In the genomic region with DNA sequence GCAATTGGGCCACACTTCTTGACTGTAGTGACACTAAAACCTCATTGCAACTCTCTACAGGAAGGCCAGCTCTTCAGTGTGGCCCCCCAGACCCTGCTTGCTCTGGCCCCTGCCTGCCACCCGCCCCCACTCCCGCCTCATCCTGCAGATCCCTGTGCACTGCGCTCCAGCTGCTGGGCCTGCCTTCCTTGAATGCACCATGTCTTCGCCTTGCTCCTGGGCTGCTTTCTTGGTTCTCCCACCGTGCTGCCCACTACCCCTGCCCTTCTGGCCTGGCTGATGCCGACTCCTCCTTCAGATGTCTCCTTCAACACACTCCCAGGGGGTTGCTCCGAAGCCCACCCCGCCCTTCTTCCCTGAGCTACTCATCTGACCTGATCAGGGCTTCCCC, we compare ENCODE assay signal across 12 cellular contexts.
A peak's percentile ranks its signal among the peaks of the same experiment; 100 is the strongest.
DNase-seq lines count a peak whose midpoint lies in the region; FAIRE-seq and TF ChIP-seq lines count a peak whose summit lies in the region.
"Had no signal": no experiment of that assay in that cellular context is flagged by ENCODE, and none has a peak within 500 bp of the region (broad histone marks: within the 10 kb centered on the region; RNA-seq: fewer than 3 reads in every experiment).

No MANE protein-coding gene starts in this region.

- no peaks in the 10 kb centered on the region for H3K27me3 Mint-ChIP-seq in Caco-2 (ENCODE audit: insufficient read depth, unreplicated experiment)

- peak overlapping the region; percentile 60; the same call in 1 of the 2 replicates for H3K27ac ChIP-seq in SU-DHL-6 (ENCODE audit: low read depth, low read length)
- H3K27ac ChIP-seq in hepatocyte = peak overlapping the region; percentile 93
- peak overlapping the region; percentile 9 to 91 (median 85) for H3K27ac ChIP-seq in skin epidermis

- 79% methylated on average over 8 of the region's 8 CpGs for WGBS in hepatocyte (ENCODE audit: low lambda C conversion rate, missing lambda C conversion rate)

- no TSS peak for BruUV-seq in Caco-2 (replicated peaks; lab: Mats Ljungman, UMichigan)

- H3K79me2 ChIP-seq in SU-DHL-6 (ENCODE audit: insufficient read depth, low read length) (peaks cover 91% of the 10 kb centered on the region), hepatocyte (peaks cover 42% of the 10 kb centered on the region)

- peak overlapping the region; percentile 6 for H3K4me2 ChIP-seq in SU-DHL-6 (ENCODE audit: low read depth, low read length, poor library complexity, severe bottlenecking)
- peak overlapping the region; percentile 41 for H3K4me2 ChIP-seq in hepatocyte

- H3K36me3 Mint-ChIP-seq in Caco-2 (ENCODE audit: insufficient read depth, unreplicated experiment) = peaks cover 54% of the 10 kb centered on the region

- H4K20me1 ChIP-seq in SU-DHL-6 (ENCODE audit: low read depth, low read length) = no peaks in the 10 kb centered on the region
- H4K20me1 ChIP-seq in hepatocyte (ENCODE audit: insufficient read depth, poor library complexity, severe bottlenecking) = no peaks in the 10 kb centered on the region

- POLR2A ChIA-PET in Caco-2 (lab: Charles Lee) = interaction anchor here (1.5 kb wide), 1 partner anchor 13 kb away, joined by 5 read pairs; no protein-coding TSS in a partner anchor

- H3K9me3 ChIP-seq in Caco-2 = no peaks in the 10 kb centered on the region
- no peaks in the 10 kb centered on the region for H3K9me3 ChIP-seq in SU-DHL-6 (ENCODE audit: insufficient read depth, low read length)
- no peaks in the 10 kb centered on the region for H3K9me3 ChIP-seq in hepatocyte (ENCODE audit: low read depth)

- H3K36me3 ChIP-seq in Caco-2 (ENCODE audit: control insufficient read depth, insufficient read depth, low read length) (peaks cover 2% of the 10 kb centered on the region; the same call in 1 of the 2 replicates), SU-DHL-6 (ENCODE audit: low read length) (no peaks in the 10 kb centered on the region), hepatocyte (replicated peaks; ENCODE audit: insufficient read depth, low read depth) (no peaks in the 10 kb centered on the region)

- DNase-seq in Caco-2 (no peak), hepatocyte (ENCODE audit: low spot score) (no peak), GM12891 (ENCODE audit: insufficient read length, low spot score) (no peak), HPDE6-E6E7 (ENCODE audit: extremely low spot score) (no peak), DMS79 (lab: John Stamatoyannopoulos, UW) (no peak)
- no peak for DNase-seq in stimulated activated CD4-positive, alpha-beta T cell treated with anti-CD3 and anti-CD28 coated beads, Interleukin-1b, Interleukin-23, amount 100 ng/mL, for 48 hours
- DNase-seq: activated CD4-positive, alpha-beta T cell treated with anti-CD3 and anti-CD28 coated beads for 1 hour; activated naive CD4-positive, alpha-beta T cell treated with anti-CD3 and anti-CD28 coated beads, Interleukin-2, amount 50 U/mL, for 16 hours; stimulated activated CD4-positive, alpha-beta T cell treated with anti-CD3 and anti-CD28 coated beads, Interleukin-12 subunit alpha, Interleukin-12 subunit beta, amount 100 ng/mL, for 4 hours; stimulated activated naive CD8-positive, alpha-beta T cell treated with anti-CD3 and anti-CD28 coated beads, Interleukin-15, Interleukin-2, amounts not matched to agents 100 U/mL and 50 U/mL, for 24 hours had no signal

- H3K9me2 ChIP-seq in SU-DHL-6 (replicated peaks; ENCODE audit: insufficient read depth, low read length) (no peaks in the 10 kb centered on the region), hepatocyte (replicated peaks; ENCODE audit: insufficient read depth) (no peaks in the 10 kb centered on the region)

- intact Hi-C loops in Caco-2 (cut with micrococcal nuclease; ENCODE audit: unreplicated experiment) = no loop called here

- no peak for TF ChIP-seq CTCF in Caco-2 (IDR thresholded peaks at IDR 0.05; ENCODE audit: insufficient read depth in 1 of 2, low read depth in 1 of 2, low read length in 1 of 2, severe bottlenecking in 1 of 2, unreplicated experiment in 1 of 2)
- TF ChIP-seq CTCF in SU-DHL-6 (IDR thresholded peaks at IDR 0.05; ENCODE audit: insufficient read depth, low read length, poor library complexity, severe bottlenecking) = no peak
- no peak for TF ChIP-seq CTCF in hepatocyte (IDR thresholded peaks at IDR 0.05; ENCODE audit: poor library complexity)

- FAIRE-seq in GM12891 (lab: Jason Lieb, UNC) = no peak

- peak overlapping the region; percentile 12 for H3K27ac Mint-ChIP-seq in Caco-2 (ENCODE audit: unreplicated experiment)

- peaks cover 11% of the 10 kb centered on the region for H3K4me1 ChIP-seq in Caco-2
- peaks cover 19% of the 10 kb centered on the region for H3K4me1 ChIP-seq in hepatocyte (ENCODE audit: insufficient read depth)

- H3K4me3 Mint-ChIP-seq in Caco-2 (ENCODE audit: unreplicated experiment) = no peak overlapping the region

- H3K9me3 Mint-ChIP-seq in Caco-2 (ENCODE audit: unreplicated experiment) = no peaks in the 10 kb centered on the region

- peaks cover 5% of the 10 kb centered on the region for H3K4me1 Mint-ChIP-seq in Caco-2 (ENCODE audit: low read depth, unreplicated experiment)

- TF ChIP-seq POLR2A in GM12891 (IDR thresholded peaks at IDR 0.05; ENCODE audit: low read depth, low read length) = no peak

- no peak overlapping the region for H2AFZ ChIP-seq in SU-DHL-6 (ENCODE audit: low read depth, low read length, severe bottlenecking)
- no peak overlapping the region for H2AFZ ChIP-seq in hepatocyte

- H3K27me3 ChIP-seq in Caco-2 (replicated peaks; ENCODE audit: control insufficient read depth, insufficient read depth, low read length) (no peaks in the 10 kb centered on the region), SU-DHL-6 (ENCODE audit: low read length) (no peaks in the 10 kb centered on the region), hepatocyte (no peaks in the 10 kb centered on the region)

- H3K9ac ChIP-seq in SU-DHL-6 (ENCODE audit: low read length) = 0 out of 2 replicates have a peak overlapping the region, but pooled peaks have one; percentile 5

- CTCF ChIA-PET in Caco-2 (lab: Charles Lee) = interaction anchor here (0.6 to 1.5 kb wide), 2 partner anchors 73 to 103 kb away, joined by 3 to 4 read pairs; no protein-coding TSS in a partner anchor

- H3K4me3 ChIP-seq in Caco-2 (ENCODE audit: low read depth, low read length) (no peak overlapping the region), SU-DHL-6 (ENCODE audit: insufficient read depth, low read length, poor library complexity, severe bottlenecking) (no peak overlapping the region), hepatocyte (no peak overlapping the region), skin epidermis (no peak overlapping the region)

- H3F3A ChIP-seq in SU-DHL-6 (ENCODE audit: insufficient read depth) = peaks cover 15% of the 10 kb centered on the region; the same call in 1 of the 2 replicates

TF ChIP-seq in GM12891, 5 proteins besides CTCF, POLR2A, EP300 and RAD21:
- TF ChIP-seq TAF1 (IDR thresholded peaks at IDR 0.05; ENCODE audit: low read depth, low read length) = no peak
- TF ChIP-seq PAX5 (IDR thresholded peaks at IDR 0.05; ENCODE audit: insufficient read depth, low read length, severe bottlenecking) = no peak
- TF ChIP-seq POLR2AphosphoS5 (IDR thresholded peaks at IDR 0.05; ENCODE audit: low read depth, low read length) = no peak
- TF ChIP-seq POU2F2 (IDR thresholded peaks at IDR 0.05; ENCODE audit: low read depth, low read length) = no peak
- no peak for TF ChIP-seq SPI1 (IDR thresholded peaks at IDR 0.05; ENCODE audit: low read depth, low read length)
